ENCODE assay signal across 8 cellular contexts in genomic region chr17:61863801-61864126, GRCh38.
DNase-seq lines count a peak whose midpoint lies in the region; TF ChIP-seq lines count a peak whose summit lies in the region.

No MANE protein-coding gene starts in this region.

- H3K36me3 ChIP-seq in HEK293 (ENCODE audit: control insufficient read depth in 2 of 2, insufficient read depth in 1 of 2, low read length in 2 of 2) (peaks cover 44 to 47% of the 10 kb centered on the region in 2 experiments), SK-N-MC (ENCODE audit: insufficient read depth, low read length) (peaks cover 25% of the 10 kb centered on the region), rectal smooth muscle tissue (ENCODE audit: control insufficient read depth, insufficient read depth, low read length) (peaks cover 3% of the 10 kb centered on the region)

- CTCF ChIA-PET in HEK293 (lab: Yijun Ruan, JAX), result interaction anchor here (0.6 to 3.4 kb wide), 6 partner anchors 18 to 246 kb away, joined by 3 to 11 read pairs (median 3); no protein-coding TSS in a partner anchor

- H3K27ac ChIP-seq in HEK293 (ENCODE audit: extremely low read depth, low read depth, low read length) (peak overlapping the region; percentile 94), SK-N-MC (peak overlapping the region; percentile 77; the same call in 1 of the 2 replicates), rectal smooth muscle tissue (ENCODE audit: low read depth, low read length) (peak overlapping the region; percentile 29)

- no peaks in the 10 kb centered on the region for H3K27me3 ChIP-seq in rectal smooth muscle tissue (ENCODE audit: control insufficient read depth, insufficient read depth, low read length)

- H3K9ac ChIP-seq in SK-N-MC (ENCODE audit: insufficient read length), result peak overlapping the region; percentile 97
- H3K9ac ChIP-seq in rectal smooth muscle tissue (ENCODE audit: low read length), result peak overlapping the region; percentile 19

- TF ChIP-seq CTCF in HEK293 (tag by site-specific recombination; IDR thresholded peaks at IDR 0.05), result no peak
- no peak for TF ChIP-seq CTCF in foreskin fibroblast (IDR thresholded peaks at IDR 0.05; ENCODE audit: low read depth, low read length)

- no peak for DNase-seq in SK-N-MC (ENCODE audit: low read depth, low spot score)
- peak in 1 of 2 donors; percentile 73 for DNase-seq in foreskin fibroblast
- DNase-seq in hypothalamus (lab: John Stamatoyannopoulos, UW), result no peak
- no peak for DNase-seq in ecto neural progenitor cell (ENCODE audit: low spot score)
- no peak for DNase-seq in NCI-H524 (lab: John Stamatoyannopoulos, UW)

- H3K4me1 ChIP-seq in HEK293 (ENCODE audit: control insufficient read depth, insufficient read depth, low read length), result peaks cover 13% of the 10 kb centered on the region
- no peaks in the 10 kb centered on the region for H3K4me1 ChIP-seq in rectal smooth muscle tissue (ENCODE audit: control insufficient read depth, insufficient read depth, low read length)

- peak overlapping the region; percentile 71 for H3K4me3 ChIP-seq in GM08714 (ENCODE audit: low read length)
- peak overlapping the region; percentile 64 for H3K4me3 ChIP-seq in HEK293 (ENCODE audit: low read depth, low read length)
- H3K4me3 ChIP-seq in SK-N-MC, result peak overlapping the region; percentile 98
- H3K4me3 ChIP-seq in foreskin fibroblast (ENCODE audit: low read depth in 1 of 2, low read length in 2 of 2), result peak overlapping the region; percentile 79 to 97
- H3K4me3 ChIP-seq in rectal smooth muscle tissue (ENCODE audit: low read length), result peak overlapping the region; percentile 72

- POLR2A ChIA-PET in HEK293 (lab: Yijun Ruan, JAX), result interaction anchor here (0.5 to 2.6 kb wide), 26 partner anchors 9 to 1784 kb away, joined by 3 to 17 read pairs (median 4); partner anchors contain the start of gene INTS2

- H3K9me3 ChIP-seq in HEK293 (ENCODE audit: control insufficient read depth, insufficient read depth, low read depth, low read length) (no peaks in the 10 kb centered on the region), SK-N-MC (ENCODE audit: low read depth, low read length) (no peaks in the 10 kb centered on the region)

TF ChIP-seq in HEK293, 187 proteins besides CTCF, POLR2A, EP300 and RAD21:
- no peak for TF ChIP-seq SETDB1 (IDR thresholded peaks at IDR 0.05; ENCODE audit: insufficient read length, low read length)
- TF ChIP-seq ZNF335 (tag by site-specific recombination; conservative IDR thresholded peaks at IDR 0.05), result 0 out of 2 replicates have a peak, but pooled peaks have one; percentile 48
- 0 out of 2 replicates have a peak, but pooled peaks have one; percentile 29 for TF ChIP-seq ZNF561 (tag by site-specific recombination; IDR thresholded peaks at IDR 0.05; ENCODE audit: borderline replicate concordance)
- peak; percentile 11; the same call in 1 of the 2 replicates for TF ChIP-seq ZNF660 (tag by site-specific recombination; IDR thresholded peaks at IDR 0.05)

Comparison
In these comparisons a context has a peak if more than half of its experiments do, and no peak if none do; other contexts are left out.
1. H3K27ac ChIP-seq: peak in every context shown above with its lines; median percentile 94 in HEK293; 77 in SK-N-MC; 29 in rectal smooth muscle tissue.